1 cellular context compared by ENCODE assay signal in genomic region chr14:73324536-73324932, GRCh38.
TF ChIP-seq lines count a peak whose summit lies in the region.

No MANE protein-coding gene starts in this region.

TF ChIP-seq in HepG2, 621 proteins besides CTCF, POLR2A, EP300 and RAD21:
- TF ChIP-seq PRDM15 (CRISPR knock-in tag; IDR thresholded peaks at IDR 0.05) = no peak
- TF ChIP-seq SETDB1 (CRISPR knock-in tag; IDR thresholded peaks at IDR 0.05; ENCODE audit: borderline replicate concordance) = no peak
- TF ChIP-seq ATAD3A (CRISPR knock-in tag; IDR thresholded peaks at IDR 0.05) = no peak
- no peak for TF ChIP-seq ZNF383 (CRISPR knock-in tag; IDR thresholded peaks at IDR 0.05; ENCODE audit: borderline replicate concordance)
- TF ChIP-seq NR2F2 (IDR thresholded peaks at IDR 0.05; ENCODE audit: borderline replicate concordance, low read depth) = no peak
TF ChIP-seq in HepG2: peak in this region for 0.
